Comparison of ENCODE assay signal across 9 cellular contexts in genomic region chr9:127825319-127826051, GRCh38. TPM values are rescaled to one million over a fixed set of nuclear protein-coding genes. Genes with fewer than 3 reads are reported as not detected.
DNase-seq lines count a peak whose midpoint lies in the region; ATAC-seq and TF ChIP-seq lines count a peak whose summit lies in the region.
"Had no signal": no experiment of that assay in that cellular context is flagged by ENCODE, and none has a peak within 500 bp of the region (broad histone marks: within the 10 kb centered on the region; RNA-seq: fewer than 3 reads in every experiment).

No MANE protein-coding gene starts in this region.

- intact Hi-C loops in breast epithelium (cut with DNase I; ENCODE audit: low total_unique reads) (no loop called here), mammary epithelial cell (cut with micrococcal nuclease) (no loop called here), head of caudate nucleus (cut with DNase I) (no loop called here), upper lobe of right lung (cut with DNase I) (no loop called here)

- H3K27ac Mint-ChIP-seq in activated T-helper 17 cell treated with anti-CD3 and anti-CD28 coated beads, Interleukin-2, amount 50 U/mL, for 72 hours: no peak overlapping the region
- H3K27ac Mint-ChIP-seq: natural killer cell treated with Interleukin-12 subunit alpha and Interleukin-12 subunit beta and Interleukin-15 and Interleukin-18, amount 100 ng/mL, for 72 hours had no signal

- TF ChIP-seq CTCF in breast epithelium (IDR thresholded peaks at IDR 0.05) (no peak), mammary epithelial cell (conservative IDR thresholded peaks at IDR 0.05 in 1 of 2, IDR thresholded peaks at IDR 0.05 in 1 of 2; ENCODE audit: extremely low read depth in 1 of 2, insufficient read depth in 1 of 2, low read depth in 1 of 2, low read length in 2 of 2) (peak in 1 of 2 donors; percentile 8), upper lobe of right lung (IDR thresholded peaks at IDR 0.05) (peak; percentile 40)

- H3K4me1 ChIP-seq in breast epithelium (no peaks in the 10 kb centered on the region), mammary epithelial cell (ENCODE audit: insufficient read depth, low read length) (no peaks in the 10 kb centered on the region), upper lobe of right lung (peaks cover 39% of the 10 kb centered on the region)
- H3K4me1 ChIP-seq: Caco-2 had no signal

- H3K9me3 Mint-ChIP-seq in activated T-helper 17 cell treated with anti-CD3 and anti-CD28 coated beads, Interleukin-2, amount 50 U/mL, for 72 hours: no peaks in the 10 kb centered on the region
- H3K9me3 Mint-ChIP-seq: natural killer cell treated with Interleukin-12 subunit alpha and Interleukin-12 subunit beta and Interleukin-15 and Interleukin-18, amount 100 ng/mL, for 72 hours had no signal

- peak; percentile 45 for ATAC-seq in upper lobe of right lung
- no peak for ATAC-seq in activated T-helper 17 cell treated with anti-CD3 and anti-CD28 coated beads, Interleukin-2, amount 50 U/mL, for 72 hours (replicated peaks)

- dilution Hi-C loops in mammary epithelial cell (cut with HindIII; ENCODE audit: low sequenced_read_pairs): no loop called here

- no peaks in the 10 kb centered on the region for H3K79me2 ChIP-seq in mammary epithelial cell (ENCODE audit: insufficient read depth, low read length)

- no peak overlapping the region for H3K4me3 Mint-ChIP-seq in activated T-helper 17 cell treated with anti-CD3 and anti-CD28 coated beads, Interleukin-2, amount 50 U/mL, for 72 hours
- H3K4me3 Mint-ChIP-seq: natural killer cell treated with Interleukin-12 subunit alpha and Interleukin-12 subunit beta and Interleukin-15 and Interleukin-18, amount 100 ng/mL, for 72 hours had no signal

- CTCF ChIA-PET in mammary epithelial cell (lab: Charles Lee; ENCODE audit: low non-redundant PET): no interaction called here

- H3K9ac ChIP-seq in mammary epithelial cell (ENCODE audit: insufficient read depth, low read length): no peak overlapping the region

- WGBS in mammary epithelial cell (ENCODE audit: low coverage, missing lambda C conversion rate): 87% methylated on average over 7 of the region's 42 CpGs

- H3K4me3 ChIP-seq in breast epithelium (peak overlapping the region in 1 of 3 donors; percentile 22), mammary epithelial cell (replicated peaks in 1 of 3; ENCODE audit: insufficient read depth in 1 of 3, low read depth in 2 of 3, low read length in 3 of 3) (no peak overlapping the region), upper lobe of right lung (no peak overlapping the region)

- DNase-seq in breast epithelium (ENCODE audit: low spot score in 2 of 2): no peak
- no peak for DNase-seq in mammary epithelial cell
- DNase-seq in head of caudate nucleus: peak in 30 of 42 donors; percentile 19 to 77 (median 46)
- DNase-seq in upper lobe of right lung: peak; percentile 78
- DNase-seq in RKO (ENCODE audit: low spot score): no peak
- DNase-seq: activated naive CD4-positive, alpha-beta T cell had no signal

- in situ Hi-C loops in mammary epithelial cell (cut with MboI; ENCODE audit: low sequenced_read_pairs in 2 of 2): no loop called here

- H3K27ac ChIP-seq in breast epithelium: peak overlapping the region; percentile 36 to 67
- H3K27ac ChIP-seq in mammary epithelial cell (ENCODE audit: insufficient read depth, low read depth, low read length): no peak overlapping the region
- H3K27ac ChIP-seq in upper lobe of right lung: no peak overlapping the region

- H3K9me3 ChIP-seq in breast epithelium: no peaks in the 10 kb centered on the region
- no peaks in the 10 kb centered on the region for H3K9me3 ChIP-seq in mammary epithelial cell (replicated peaks; ENCODE audit: insufficient read depth, low read length)
- H3K9me3 ChIP-seq in upper lobe of right lung: no peaks in the 10 kb centered on the region
- H3K9me3 ChIP-seq: Caco-2 had no signal

- H2AFZ ChIP-seq in mammary epithelial cell (ENCODE audit: low read depth, low read length): no peak overlapping the region

- no peaks in the 10 kb centered on the region for H4K20me1 ChIP-seq in mammary epithelial cell (ENCODE audit: insufficient read depth, low read length)

- H3K27me3 ChIP-seq in breast epithelium (no peaks in the 10 kb centered on the region), mammary epithelial cell (ENCODE audit: insufficient read depth, low read length) (no peaks in the 10 kb centered on the region), upper lobe of right lung (no peaks in the 10 kb centered on the region)

- no TSS peak for BruUV-seq in mammary epithelial cell (replicated peaks; lab: Mats Ljungman, UMichigan)

- H3K36me3 Mint-ChIP-seq in activated T-helper 17 cell treated with anti-CD3 and anti-CD28 coated beads, Interleukin-2, amount 50 U/mL, for 72 hours (ENCODE audit: low read depth): peaks cover 4% of the 10 kb centered on the region
- H3K36me3 Mint-ChIP-seq: natural killer cell treated with Interleukin-12 subunit alpha and Interleukin-12 subunit beta and Interleukin-15 and Interleukin-18, amount 100 ng/mL, for 72 hours had no signal

- no peak overlapping the region for H3K4me2 ChIP-seq in mammary epithelial cell (ENCODE audit: insufficient read depth, low read depth, low read length)

- H3K27me3 Mint-ChIP-seq in activated T-helper 17 cell treated with anti-CD3 and anti-CD28 coated beads, Interleukin-2, amount 50 U/mL, for 72 hours: no peaks in the 10 kb centered on the region
- H3K27me3 Mint-ChIP-seq: natural killer cell treated with Interleukin-12 subunit alpha and Interleukin-12 subunit beta and Interleukin-15 and Interleukin-18, amount 100 ng/mL, for 72 hours had no signal

- no peaks in the 10 kb centered on the region for H3K4me1 Mint-ChIP-seq in activated T-helper 17 cell treated with anti-CD3 and anti-CD28 coated beads, Interleukin-2, amount 50 U/mL, for 72 hours

- no peak for TF ChIP-seq POLR2A in breast epithelium (IDR thresholded peaks at IDR 0.05)

- H3K36me3 ChIP-seq in breast epithelium: no peaks in the 10 kb centered on the region
- H3K36me3 ChIP-seq in mammary epithelial cell (ENCODE audit: insufficient read depth, low read length): peaks cover 4% of the 10 kb centered on the region
- peaks cover 48% of the 10 kb centered on the region for H3K36me3 ChIP-seq in upper lobe of right lung

RNA-seq across cellular contexts. Expression of gene FPGS, which starts 22.8 kb away (rescaled TPM):
- total RNA-seq in breast epithelium (100 to 1,000 TPM in 1 of 3 donors, 10 to 100 TPM in 2; 56.3 to 108 (median 78.6) TPM), mammary epithelial cell (10 to 100 TPM; 59.5 to 85.8 TPM), upper lobe of right lung (68.9 TPM)
- 56.0 TPM for polyA plus RNA-seq in mammary epithelial cell
- polyA minus RNA-seq in mammary epithelial cell: 43.0 TPM
- 10 to 100 TPM; 56.7 to 95.6 TPM for total RNA-seq in activated T-helper 17 cell treated with anti-CD3 and anti-CD28 coated beads, Interleukin-2, amount 50 U/mL, for 72 hours

RNA-seq across cellular contexts. Expression of gene ENG, which starts 29.0 kb away (rescaled TPM):
- total RNA-seq in breast epithelium (10 to 100 TPM; 21.5 to 50.8 (median 30.9) TPM), mammary epithelial cell (10 to 100 TPM in 1 of 2 donors, 1 to 10 TPM in 1; 4.0 to 32.2 TPM), upper lobe of right lung (322 TPM)
- 15.1 TPM for polyA plus RNA-seq in mammary epithelial cell
- polyA minus RNA-seq in mammary epithelial cell: 29.8 TPM
- total RNA-seq in activated T-helper 17 cell treated with anti-CD3 and anti-CD28 coated beads, Interleukin-2, amount 50 U/mL, for 72 hours: 10 to 100 TPM in 1 of 2 donors, 1 to 10 TPM in 1; 10.0 to 18.7 TPM

RNA-seq across cellular contexts. Expression of gene CDK9, which starts 39.7 kb away (rescaled TPM):
- 10 to 100 TPM; 60.0 to 70.4 (median 63.9) TPM for total RNA-seq in breast epithelium
- total RNA-seq in mammary epithelial cell: 10 to 100 TPM; 63.5 to 71.6 TPM
- polyA plus RNA-seq in mammary epithelial cell: 73.8 TPM
- polyA minus RNA-seq in mammary epithelial cell: 66.3 TPM
- 99.1 TPM for total RNA-seq in upper lobe of right lung
- total RNA-seq in activated T-helper 17 cell treated with anti-CD3 and anti-CD28 coated beads, Interleukin-2, amount 50 U/mL, for 72 hours: 10 to 100 TPM; 82.8 to 94.2 TPM

RNA-seq across cellular contexts. Expression of gene SH2D3C, which starts 47.0 kb away (rescaled TPM):
- 10 to 100 TPM in 1 of 3 donors, 1 to 10 TPM in 2; 6.0 to 15.4 (median 6.9) TPM for total RNA-seq in breast epithelium
- under 1 TPM; under 0.01 to 0.19 TPM for total RNA-seq in mammary epithelial cell
- polyA plus RNA-seq in mammary epithelial cell: 0.08 TPM
- polyA minus RNA-seq in mammary epithelial cell: not detected
- total RNA-seq in upper lobe of right lung: 85.3 TPM
- total RNA-seq in activated T-helper 17 cell treated with anti-CD3 and anti-CD28 coated beads, Interleukin-2, amount 50 U/mL, for 72 hours: 10 to 100 TPM; 27.6 to 46.8 TPM

RNA-seq across cellular contexts. Expression of gene AK1, which starts 52.0 kb away (rescaled TPM):
- 10 to 100 TPM; 23.5 to 30.2 (median 23.6) TPM for total RNA-seq in breast epithelium
- total RNA-seq in mammary epithelial cell: 10 to 100 TPM; 42.0 to 57.9 TPM
- 65.8 TPM for polyA plus RNA-seq in mammary epithelial cell
- 52.1 TPM for polyA minus RNA-seq in mammary epithelial cell
- total RNA-seq in upper lobe of right lung: 158 TPM
- total RNA-seq in activated T-helper 17 cell treated with anti-CD3 and anti-CD28 coated beads, Interleukin-2, amount 50 U/mL, for 72 hours: 10 to 100 TPM; 23.2 to 79.0 TPM

Comparison
In these comparisons a context has a peak if more than half of its experiments do, and no peak if none do; other contexts are left out.
1. H3K27ac ChIP-seq: peak in breast epithelium (2 of 2); none in mammary epithelial cell (single experiment) and upper lobe of right lung (single experiment).
2. DNase-seq: peak in head of caudate nucleus (30 of 42) and upper lobe of right lung (single experiment); none in breast epithelium (0 of 2), mammary epithelial cell (single experiment) and RKO (single experiment).